ENCODE assay signal across 1 cellular context in genomic region chr6:157768863-157769551, GRCh38.
TF ChIP-seq lines count a peak whose summit lies in the region.

No MANE protein-coding gene starts in this region.

TF ChIP-seq in HEK293, 187 proteins besides CTCF, POLR2A, EP300 and RAD21 (continued from another document):
- TF ChIP-seq ZBTB11 (tag by site-specific recombination; conservative IDR thresholded peaks at IDR 0.05; ENCODE audit: low read depth) = peak; percentile 71
- TF ChIP-seq ZNF560 (tag by site-specific recombination; IDR thresholded peaks at IDR 0.05; ENCODE audit: borderline replicate concordance) = peak; percentile 88
- 0 out of 2 replicates have a peak, but pooled peaks have one; percentile 56 for TF ChIP-seq ZNF558 (tag by site-specific recombination; IDR thresholded peaks at IDR 0.05)
- peak; percentile 64; the same call in 1 of the 2 replicates for TF ChIP-seq REST (tag by site-specific recombination; IDR thresholded peaks at IDR 0.05)
- TF ChIP-seq, protein P1, sequence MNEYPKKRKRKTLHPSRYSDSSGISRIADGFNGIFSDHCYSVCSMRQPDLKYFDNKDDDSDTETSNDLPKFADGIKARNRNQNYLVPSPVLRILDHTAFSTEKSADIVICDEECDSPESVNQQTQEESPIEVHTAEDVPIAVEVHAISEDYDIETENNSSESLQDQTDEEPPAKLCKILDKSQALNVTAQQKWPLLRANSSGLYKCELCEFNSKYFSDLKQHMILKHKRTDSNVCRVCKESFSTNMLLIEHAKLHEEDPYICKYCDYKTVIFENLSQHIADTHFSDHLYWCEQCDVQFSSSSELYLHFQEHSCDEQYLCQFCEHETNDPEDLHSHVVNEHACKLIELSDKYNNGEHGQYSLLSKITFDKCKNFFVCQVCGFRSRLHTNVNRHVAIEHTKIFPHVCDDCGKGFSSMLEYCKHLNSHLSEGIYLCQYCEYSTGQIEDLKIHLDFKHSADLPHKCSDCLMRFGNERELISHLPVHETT (tag by site-specific recombination; IDR thresholded peaks at IDR 0.05) = peak; percentile 48; the same call in 1 of the 2 replicates
- 0 out of 2 replicates have a peak, but pooled peaks have one; percentile 18 for TF ChIP-seq ZNF157 (tag by site-specific recombination; IDR thresholded peaks at IDR 0.05)
- TF ChIP-seq ZNF221 (tag by site-specific recombination; IDR thresholded peaks at IDR 0.05; ENCODE audit: borderline replicate concordance) = peak; percentile 45; the same call in 1 of the 2 replicates
- peak; percentile 91 for TF ChIP-seq ZNF394 (tag by site-specific recombination; IDR thresholded peaks at IDR 0.05; ENCODE audit: borderline replicate concordance)
- TF ChIP-seq ZNF23 (tag by site-specific recombination; IDR thresholded peaks at IDR 0.05; ENCODE audit: borderline replicate concordance) = no peak
- no peak for TF ChIP-seq AEBP2 (tag by site-specific recombination; IDR thresholded peaks at IDR 0.05; ENCODE audit: borderline replicate concordance)
- no peak for TF ChIP-seq SP2 (tag by site-specific recombination; IDR thresholded peaks at IDR 0.05)
- peak; percentile 50; the same call in 1 of the 2 replicates for TF ChIP-seq MYNN (tag by site-specific recombination; IDR thresholded peaks at IDR 0.05; ENCODE audit: borderline replicate concordance)
- TF ChIP-seq ZNF354C (tag by site-specific recombination; IDR thresholded peaks at IDR 0.05; ENCODE audit: borderline replicate concordance, low read depth) = 0 out of 2 replicates have a peak, but pooled peaks have one; percentile 15
- TF ChIP-seq ZNF146 (tag by site-specific recombination; IDR thresholded peaks at IDR 0.05) = no peak
- 0 out of 2 replicates have a peak, but pooled peaks have one; percentile 46 for TF ChIP-seq ZNF514 (tag by site-specific recombination; IDR thresholded peaks at IDR 0.05)
- TF ChIP-seq ZNF140 (tag by site-specific recombination; IDR thresholded peaks at IDR 0.05) = peak; percentile 80
- 0 out of 2 replicates have a peak, but pooled peaks have one; percentile 72 for TF ChIP-seq RBAK (tag by site-specific recombination; IDR thresholded peaks at IDR 0.05)
- TF ChIP-seq ZNF473 (tag by site-specific recombination; IDR thresholded peaks at IDR 0.05) = no peak
- TF ChIP-seq ZNF292 (tag by site-specific recombination; IDR thresholded peaks at IDR 0.05; ENCODE audit: borderline replicate concordance, low read depth) = 0 out of 2 replicates have a peak, but pooled peaks have one; percentile 16
- peak; percentile 47; the same call in 1 of the 2 replicates for TF ChIP-seq ZNF202 (tag by site-specific recombination; IDR thresholded peaks at IDR 0.05; ENCODE audit: borderline replicate concordance)
- TF ChIP-seq ZNF426 (tag by site-specific recombination; IDR thresholded peaks at IDR 0.05) = peak; percentile 76
- no peak for TF ChIP-seq GLI4 (tag by site-specific recombination; IDR thresholded peaks at IDR 0.05)
- peak; percentile 70; the same call in 1 of the 2 replicates for TF ChIP-seq ZNF433 (tag by site-specific recombination; IDR thresholded peaks at IDR 0.05; ENCODE audit: low read depth)
- TF ChIP-seq GLIS1 (tag by site-specific recombination; IDR thresholded peaks at IDR 0.05) = no peak
- peak; percentile 78 for TF ChIP-seq ZNF555 (tag by site-specific recombination; conservative IDR thresholded peaks at IDR 0.05)
- peak; percentile 33; the same call in 1 of the 2 replicates for TF ChIP-seq ZNF341 (tag by site-specific recombination; IDR thresholded peaks at IDR 0.05; ENCODE audit: low read depth)
- TF ChIP-seq, protein P2, sequence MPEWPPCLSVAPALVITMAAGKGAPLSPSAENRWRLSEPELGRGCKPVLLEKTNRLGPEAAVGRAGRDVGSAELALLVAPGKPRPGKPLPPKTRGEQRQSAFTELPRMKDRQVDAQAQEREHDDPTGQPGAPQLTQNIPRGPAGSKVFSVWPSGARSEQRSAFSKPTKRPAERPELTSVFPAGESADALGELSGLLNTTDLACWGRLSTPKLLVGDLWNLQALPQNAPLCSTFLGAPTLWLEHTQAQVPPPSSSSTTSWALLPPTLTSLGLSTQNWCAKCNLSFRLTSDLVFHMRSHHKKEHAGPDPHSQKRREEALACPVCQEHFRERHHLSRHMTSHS (tag by site-specific recombination; IDR thresholded peaks at IDR 0.05) = no peak
- TF ChIP-seq ZNF518A (tag by site-specific recombination; conservative IDR thresholded peaks at IDR 0.05; ENCODE audit: low read depth) = peak; percentile 88
- peak; percentile 39; the same call in 1 of the 2 replicates for TF ChIP-seq ZNF629 (tag by site-specific recombination; IDR thresholded peaks at IDR 0.05)
- peak; percentile 85 for TF ChIP-seq ZNF266 (tag by site-specific recombination; IDR thresholded peaks at IDR 0.05; ENCODE audit: low read depth)
- peak; percentile 56 for TF ChIP-seq ZNF664 (tag by site-specific recombination; IDR thresholded peaks at IDR 0.05)
- TF ChIP-seq ZNF654 (tag by site-specific recombination; IDR thresholded peaks at IDR 0.05; ENCODE audit: low read depth) = peak; percentile 43
- TF ChIP-seq ZNF623 (tag by site-specific recombination; IDR thresholded peaks at IDR 0.05) = peak; percentile 70
- 0 out of 2 replicates have a peak, but pooled peaks have one; percentile 36 for TF ChIP-seq ZNF404 (tag by site-specific recombination; IDR thresholded peaks at IDR 0.05)
